In genomic region chrX:41333994-41334865, GRCh38 we compare ENCODE assay signal across 8 cellular contexts. TPM values are rescaled to one million over a fixed set of nuclear protein-coding genes. Genes with fewer than 3 reads are reported as not detected.
DNase-seq lines count a peak whose midpoint lies in the region; ATAC-seq and TF ChIP-seq lines count a peak whose summit lies in the region.

Gene DDX3X, plus strand, starts transcription at chrX:41334162. Its CDS starts 91 bp downstream, at chrX:41334253.

- peak; percentile 19 for TF ChIP-seq CTCF in chondrocyte (IDR thresholded peaks at IDR 0.05)

- H3K27ac Mint-ChIP-seq in activated CD4-positive, alpha-beta T cell treated with anti-CD3 and anti-CD28 coated beads for 36 hours, result peak within 1 kb of the TSS; percentile 99
- peak within 1 kb of the TSS; percentile 100 for H3K27ac Mint-ChIP-seq in chondrocyte (ENCODE audit: unreplicated experiment)

- H3K4me1 Mint-ChIP-seq in activated CD4-positive, alpha-beta T cell treated with anti-CD3 and anti-CD28 coated beads for 36 hours, result peaks cover 23% of the 10 kb centered on the region
- H3K4me1 Mint-ChIP-seq in chondrocyte (ENCODE audit: low read depth), result peaks cover 44% of the 10 kb centered on the region

- H3K27me3 ChIP-seq in layer of hippocampus (ENCODE audit: control insufficient read depth, insufficient read depth, low read length), result no peaks in the 10 kb centered on the region

- intact Hi-C loops in activated CD4-positive, alpha-beta T cell treated with anti-CD3 and anti-CD28 coated beads for 36 hours (cut with DNase I, micrococcal nuclease), result loop anchor here (1.0 to 10.0 kb wide), 13 partner anchors 49 to 1229 kb away; partner anchors contain the start of genes ATP6AP2 (in 1 of the 2), CASK (in 1 of the 2), CXorf38 (in 1 of the 2) and MED14 (in 1 of the 2)

- H3K9me3 Mint-ChIP-seq in activated CD4-positive, alpha-beta T cell treated with anti-CD3 and anti-CD28 coated beads for 36 hours (ENCODE audit: low read depth), result no peaks in the 10 kb centered on the region
- H3K9me3 Mint-ChIP-seq in chondrocyte (ENCODE audit: low read depth), result peaks cover 2% of the 10 kb centered on the region

- DNase-seq in ACHN (peak; percentile 62), NCI-H2227 treated with DMSO at 0.1 percent for 48 hours (lab: John Stamatoyannopoulos, UW) (peak; percentile 82), chondrocyte (ENCODE audit: low spot score) (no peak)
- peak; percentile 89 for DNase-seq in activated CD4-positive, alpha-beta T cell treated with anti-CD3 and anti-CD28 coated beads for 36 hours
- peak; percentile 72 to 94 for DNase-seq in stimulated activated CD4-positive, alpha-beta T cell treated with anti-CD3 and anti-CD28 coated beads, Interleukin-1b, Interleukin-23, amount 100 ng/mL, for 4 hours (ENCODE audit: low read depth in 2 of 2)

- peaks cover 49% of the 10 kb centered on the region for H3K36me3 Mint-ChIP-seq in activated CD4-positive, alpha-beta T cell treated with anti-CD3 and anti-CD28 coated beads for 36 hours (ENCODE audit: low read depth)
- H3K36me3 Mint-ChIP-seq in chondrocyte (ENCODE audit: low read depth), result peaks cover 2% of the 10 kb centered on the region

- ATAC-seq in GM18858 (IDR thresholded peaks at IDR 0.05; ENCODE audit: unreplicated experiment), result peak; percentile 41
- peak; percentile 45 for ATAC-seq in HG03103 (IDR thresholded peaks at IDR 0.05; ENCODE audit: low read depth, unreplicated experiment)
- ATAC-seq in activated CD4-positive, alpha-beta T cell treated with anti-CD3 and anti-CD28 coated beads for 36 hours, result peak; percentile 62

- H3K4me3 Mint-ChIP-seq in activated CD4-positive, alpha-beta T cell treated with anti-CD3 and anti-CD28 coated beads for 36 hours, result peak within 1 kb of the TSS; percentile 90
- peak within 1 kb of the TSS; percentile 92 for H3K4me3 Mint-ChIP-seq in chondrocyte (ENCODE audit: unreplicated experiment)

- POLR2A ChIA-PET in activated CD4-positive, alpha-beta T cell treated with anti-CD3 and anti-CD28 coated beads for 36 hours (lab: Charles Lee), result interaction anchor here (0.8 to 1.4 kb wide), 4 partner anchors 13 to 153 kb away, joined by 3 to 6 read pairs (median 5); no protein-coding TSS in a partner anchor

- in situ Hi-C loops in ACHN (cut with HindIII; ENCODE audit: low pct_ligation_motif_present, low pct_unique_long_range_greater_than_20kb, low sequenced_read_pairs), result no loop called here

- no peaks in the 10 kb centered on the region for H3K27me3 Mint-ChIP-seq in activated CD4-positive, alpha-beta T cell treated with anti-CD3 and anti-CD28 coated beads for 36 hours
- H3K27me3 Mint-ChIP-seq in chondrocyte (ENCODE audit: low read depth), result no peaks in the 10 kb centered on the region

- CTCF ChIA-PET in activated CD4-positive, alpha-beta T cell treated with anti-CD3 and anti-CD28 coated beads for 36 hours (lab: Charles Lee), result no interaction called here

- peak within 1 kb of the TSS; percentile 100 for H3K27ac ChIP-seq in layer of hippocampus (ENCODE audit: low read depth, low read length)

RNA-seq across cellular contexts. Expression of gene DDX3X, which starts in this region (rescaled TPM):
- 100 to 1,000 TPM; 118 to 207 TPM for total RNA-seq in activated CD4-positive, alpha-beta T cell treated with anti-CD3 and anti-CD28 coated beads for 36 hours
- total RNA-seq in chondrocyte, result 199 to 261 TPM (median 201 TPM) in 3 replicates
